Comparison of ENCODE assay signal across 18 cellular contexts in the genomic region with DNA sequence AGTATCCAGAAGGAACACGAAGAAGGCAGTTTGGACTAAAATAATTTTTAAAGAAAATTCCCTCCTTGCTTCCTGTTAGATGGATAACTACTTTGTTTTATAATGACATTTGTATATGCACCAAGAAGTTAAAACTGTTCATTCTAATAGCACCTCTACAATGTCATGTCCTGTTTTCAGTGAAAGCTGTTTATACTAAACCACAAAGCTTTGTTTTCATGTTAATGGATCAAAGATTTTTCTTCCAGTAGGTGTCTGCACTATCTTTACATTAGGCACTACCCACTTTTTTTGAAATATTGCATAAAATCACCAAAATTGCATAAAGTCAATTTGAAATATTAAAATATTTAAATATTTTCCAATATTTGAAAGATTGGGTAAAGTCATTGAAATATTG. TPM values are rescaled to one million over a fixed set of nuclear protein-coding genes. Genes with fewer than 3 reads are reported as not detected.
"Had no signal": no experiment of that assay in that cellular context is flagged by ENCODE, and none has a peak within 500 bp of the region (broad histone marks: within the 10 kb centered on the region; RNA-seq: fewer than 3 reads in every experiment).

No MANE protein-coding gene starts in this region.

- H3K27ac Mint-ChIP-seq: neural progenitor cell had no signal

- DNase-seq: activated CD4-positive, alpha-beta T cell treated with anti-CD3 and anti-CD28 coated beads, Interleukin-2, amount 50 U/mL, for 4 hours; activated CD4-positive, CD25-positive, alpha-beta regulatory T cell treated with anti-CD3 and anti-CD28 coated beads, Interleukin-2, amount 50 U/mL, for 72 hours; activated CD8-positive, alpha-beta memory T cell treated with anti-CD3 and anti-CD28 coated beads, Interleukin-2, amount 10 ng/mL, durations not matched to agents 7 days and 5 days; activated effector memory CD4-positive, alpha-beta T cell treated with anti-CD3 and anti-CD28 coated beads, Interleukin-2, amount 50 U/mL, for 16 hours; activated T-cell treated with anti-CD3 and anti-CD28 coated beads, Interleukin-2, amount 50 U/mL, for 24 hours; esophagus squamous epithelium; foreskin fibroblast; heart left ventricle; left ventricle myocardium inferior; mesendoderm; posterior cingulate gyrus; right cardiac atrium; small intestine had no signal

- H3K27me3 ChIP-seq: breast epithelium, esophagus squamous epithelium, heart left ventricle, neural progenitor cell, tibial nerve had no signal

- H3K4me3 Mint-ChIP-seq: activated CD8-positive, alpha-beta memory T cell treated with anti-CD3 and anti-CD28 coated beads, Interleukin-2, amount 10 ng/mL, durations not matched to agents 7 days and 5 days; neural progenitor cell had no signal

- H3K27me3 Mint-ChIP-seq: activated CD8-positive, alpha-beta memory T cell treated with anti-CD3 and anti-CD28 coated beads, Interleukin-2, amount 10 ng/mL, durations not matched to agents 7 days and 5 days; activated T-cell treated with anti-CD3 and anti-CD28 coated beads, Interleukin-2, amount 50 U/mL, for 24 hours had no signal

- H3K4me2 ChIP-seq: neural progenitor cell had no signal

- H3K9me3 Mint-ChIP-seq: activated T-cell treated with anti-CD3 and anti-CD28 coated beads, Interleukin-2, amount 50 U/mL, for 24 hours; neural progenitor cell; T-helper 2 cell treated with Interferon-gamma antibody and Interleukin-4, amounts not matched to agents 5 μg/mL and 100 μg/mL, for 36 hours had no signal

- H3K4me3 ChIP-seq: breast epithelium, esophagus squamous epithelium, heart left ventricle, left ventricle myocardium inferior, neural progenitor cell, tibial nerve had no signal

- H3K4me1 ChIP-seq: neural progenitor cell had no signal

- ATAC-seq: activated CD8-positive, alpha-beta memory T cell treated with anti-CD3 and anti-CD28 coated beads, Interleukin-2, amount 10 ng/mL, durations not matched to agents 7 days and 5 days had no signal

- H3K27ac ChIP-seq: neural progenitor cell had no signal

- H2AFZ ChIP-seq: neural progenitor cell had no signal

- H3K9me3 ChIP-seq: breast epithelium, esophagus squamous epithelium, heart left ventricle, left ventricle myocardium inferior, tibial nerve had no signal

- H3K36me3 ChIP-seq: breast epithelium, esophagus squamous epithelium, heart left ventricle, left ventricle myocardium inferior, neural progenitor cell, tibial nerve had no signal

RNA-seq across cellular contexts. Expression of a gene that starts 10.1 kb away (rescaled TPM):
- total RNA-seq: activated CD8-positive, alpha-beta memory T cell treated with anti-CD3 and anti-CD28 coated beads, Interleukin-2, amount 10 ng/mL, durations not matched to agents 7 days and 5 days; activated naive CD4-positive, alpha-beta T cell treated with anti-CD3 and anti-CD28 coated beads, Interleukin-2, amount 50 U/mL, for 72 hours had no signal
